ENCODE assay signal across 9 cellular contexts in the genomic region with DNA sequence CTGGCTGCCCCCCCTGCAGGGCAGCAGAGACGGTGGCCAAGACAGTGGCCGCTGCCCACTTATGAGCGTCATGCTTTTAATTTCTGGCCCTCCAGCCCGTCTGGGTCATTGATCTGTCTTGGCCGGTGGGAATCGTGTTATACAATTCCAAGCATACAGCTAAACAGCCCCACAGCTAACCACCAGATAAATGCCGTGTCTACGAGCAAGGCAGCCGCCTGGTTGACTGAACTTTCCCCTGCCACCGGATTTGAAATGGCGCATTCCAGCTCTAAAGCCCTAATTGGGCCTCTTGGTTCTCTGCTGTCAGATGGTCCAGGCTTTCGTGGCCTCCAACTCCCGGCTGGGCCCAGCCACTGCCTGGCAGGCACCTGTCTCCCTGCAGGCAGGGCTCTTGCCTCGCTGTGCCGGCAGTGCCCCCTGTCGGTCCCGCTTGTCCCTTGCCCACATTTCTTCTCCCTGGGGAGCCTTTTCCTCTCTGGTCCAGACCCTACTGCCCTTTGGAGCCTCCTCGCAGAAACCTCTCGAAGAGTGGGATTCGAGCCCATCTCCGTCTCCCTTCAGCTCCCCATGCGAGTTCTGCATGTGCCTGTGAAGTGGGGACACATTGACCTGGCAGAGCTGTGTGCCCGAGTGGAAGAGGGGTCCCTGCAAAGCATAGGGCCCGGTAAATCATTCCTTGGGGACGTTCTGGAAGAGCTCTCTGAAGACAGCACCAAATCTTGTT. TPM values are rescaled to one million over a fixed set of nuclear protein-coding genes. Genes with fewer than 3 reads are reported as not detected.
DNase-seq lines count a peak whose midpoint lies in the region; ATAC-seq, FAIRE-seq and TF ChIP-seq lines count a peak whose summit lies in the region.
"Had no signal": no experiment of that assay in that cellular context is flagged by ENCODE, and none has a peak within 500 bp of the region (broad histone marks: within the 10 kb centered on the region; RNA-seq: fewer than 3 reads in every experiment).

No MANE protein-coding gene starts in this region.

- POLR2A ChIA-PET in IMR-90 (lab: Charles Lee; ENCODE audit: unreplicated experiment) = no interaction called here
- POLR2A ChIA-PET in K562 (lab: Yijun Ruan, JAX) = no interaction called here

- WGBS in IMR-90 (ENCODE audit: extremely low coverage in 2 of 2, insufficient read length in 1 of 2), 2 experiments = 38% methylated on average over 22 of the region's 25 CpGs; no CpG with 5 or more reads in 1 of the 2 experiments
- WGBS in K562 (ENCODE audit: insufficient coverage, low coverage, missing lambda C conversion rate) = 3% methylated on average over 24 of the region's 25 CpGs
- 22% methylated on average over 14 of the region's 25 CpGs for WGBS in right lobe of liver (ENCODE audit: insufficient coverage, low coverage, low lambda C conversion rate, missing lambda C conversion rate)

- peak; percentile 20; the same call in 1 of the 2 replicates for TF ChIP-seq RAD21 in IMR-90 (IDR thresholded peaks at IDR 0.05; ENCODE audit: low read length)
- peak; percentile 29 to 83 for TF ChIP-seq RAD21 in K562 (CRISPR knock-in tag; conservative IDR thresholded peaks at IDR 0.05 in 1 of 2, IDR thresholded peaks at IDR 0.05 in 1 of 2)

- no peak for TF ChIP-seq POLR2A in IMR-90 (IDR thresholded peaks at IDR 0.05; ENCODE audit: low read depth, low read length)
- TF ChIP-seq POLR2A in K562 (conservative IDR thresholded peaks at IDR 0.05) = no peak
- TF ChIP-seq POLR2A in right lobe of liver (IDR thresholded peaks at IDR 0.05) = no peak

- no peak overlapping the region for H2AK9ac ChIP-seq in IMR-90 (replicated peaks; ENCODE audit: low read depth, low read length, poor library complexity)

- no peak for ATAC-seq in IMR-90 (ENCODE audit: low read depth)
- peak; percentile 94 for ATAC-seq in K562
- peak in 2 of 4 donors; percentile 29 to 59 for ATAC-seq in right lobe of liver
- no peak for ATAC-seq in GM21717 (IDR thresholded peaks at IDR 0.05; ENCODE audit: unreplicated experiment)

- CTCF ChIA-PET in IMR-90 (lab: Yijun Ruan, JAX) = interaction anchor here (0.6 kb wide), 1 partner anchor 25 kb away, joined by 3 read pairs; no protein-coding TSS in a partner anchor
- CTCF ChIA-PET in K562 (lab: Yijun Ruan, JAX; ENCODE audit: low intra/inter-chr PET ratio) = interaction anchor here (0.7 kb wide), 1 partner anchor 191 kb away, joined by 4 read pairs; no protein-coding TSS in a partner anchor

- H3K9me3 ChIP-seq in IMR-90 (ENCODE audit: control insufficient read depth, insufficient read depth, low read length) = no peaks in the 10 kb centered on the region; the same call in 1 of the 2 replicates
- H3K9me3 ChIP-seq in K562 (replicated peaks; ENCODE audit: control insufficient read depth, insufficient read depth, low read depth, low read length) = no peaks in the 10 kb centered on the region
- H3K9me3 ChIP-seq in right lobe of liver = no peaks in the 10 kb centered on the region

- H2BK15ac ChIP-seq in IMR-90 (ENCODE audit: low read depth, low read length) = no peak overlapping the region

- no peak overlapping the region for H3K18ac ChIP-seq in IMR-90 (ENCODE audit: low read depth, low read length)

- H2AFZ ChIP-seq in IMR-90 (replicated peaks; ENCODE audit: low read length, poor library complexity) (no peak overlapping the region), K562 (ENCODE audit: low read depth, low read length) (no peak overlapping the region)

- H4K8ac ChIP-seq in IMR-90 (ENCODE audit: low read depth in 2 of 2, low read length in 2 of 2) = no peak overlapping the region

- dilution Hi-C loops in IMR-90 (cut with HindIII; ENCODE audit: low sequenced_read_pairs, unreplicated experiment) = no loop called here

- TF ChIP-seq CTCF in IMR-90 (conservative IDR thresholded peaks at IDR 0.05; ENCODE audit: low read depth, low read length) (peak; percentile 39), K562 (IDR thresholded peaks at IDR 0.05 in 2 of 3, conservative IDR thresholded peaks at IDR 0.05 in 1 of 3; ENCODE audit: insufficient read depth in 2 of 3, low read depth in 1 of 3, low read length in 3 of 3) (peak; percentile 77 to 92 (median 86)), right lobe of liver (IDR thresholded peaks at IDR 0.05) (peak; percentile 18 to 59 (median 36))

- no TSS peak for BruUV-seq in IMR-90 (replicated peaks; lab: Mats Ljungman, UMichigan)
- no TSS peak for BruUV-seq in K562 (replicated peaks; lab: Mats Ljungman, UMichigan)

- FAIRE-seq in K562 (lab: Jason Lieb, UNC) (no peak), urothelium cell line (lab: Jason Lieb, UNC) (no peak)
- FAIRE-seq: A204.1 had no signal

- DNase-seq in DMS53 (lab: John Stamatoyannopoulos, UW) = peak; percentile 55
- DNase-seq in DMS53 treated with DMSO at 0.1 percent for 48 hours (lab: John Stamatoyannopoulos, UW; ENCODE audit: unreplicated experiment) = no peak
- DNase-seq in IMR-90 = peak; percentile 5
- peak; percentile 83 for DNase-seq in RPMI8226
- peak; percentile 80 to 82 (median 81) for DNase-seq in K562 (ENCODE audit: extremely low read depth in 1 of 4, low spot score in 3 of 4)
- DNase-seq in right lobe of liver = peak in 1 of 3 donors; percentile 44
- DNase-seq in urothelium cell line (ENCODE audit: low spot score) = peak; percentile 84

- H3K79me1 ChIP-seq in IMR-90 (ENCODE audit: low read depth in 1 of 2, low read length in 2 of 2) = no peaks in the 10 kb centered on the region

- H3K27ac ChIP-seq in IMR-90 (ENCODE audit: insufficient read depth, low read length) = no peak overlapping the region
- H3K27ac ChIP-seq in K562 (ENCODE audit: extremely low read depth, low read depth, low read length) = no peak overlapping the region
- no peak overlapping the region for H3K27ac ChIP-seq in right lobe of liver

- H4K5ac ChIP-seq in IMR-90 (ENCODE audit: low read depth, low read length) = no peak overlapping the region

- no peak overlapping the region for H3K4me3 ChIP-seq in IMR-90 (ENCODE audit: insufficient read depth, low read depth, low read length)
- H3K4me3 ChIP-seq in K562 = no peak overlapping the region
- no peak overlapping the region for H3K4me3 ChIP-seq in right lobe of liver

- H3K9ac ChIP-seq in IMR-90 (ENCODE audit: low read depth, low read length) = no peak overlapping the region
- no peak overlapping the region for H3K9ac ChIP-seq in K562 (ENCODE audit: insufficient read depth in 1 of 2, low read depth in 2 of 2, low read length in 2 of 2)

- H3K27me3 ChIP-seq in IMR-90 (ENCODE audit: control insufficient read depth, insufficient read depth, low read length) (peaks cover 55% of the 10 kb centered on the region), K562 (ENCODE audit: control insufficient read depth in 2 of 2, insufficient read depth in 2 of 2, low read length in 2 of 2) (peaks cover 20 to 64% of the 10 kb centered on the region in 2 experiments), right lobe of liver (peaks cover 0 to 6% of the 10 kb centered on the region in 2 donors)

- no peak overlapping the region for H3K4ac ChIP-seq in IMR-90 (ENCODE audit: low read depth, low read length)

- no peak overlapping the region for H3K23ac ChIP-seq in IMR-90 (ENCODE audit: low read depth, low read length)

- no peak overlapping the region for H3K4me2 ChIP-seq in IMR-90 (ENCODE audit: low read depth, low read length)
- H3K4me2 ChIP-seq in K562 (ENCODE audit: insufficient read depth, low read length) = no peak overlapping the region

- H3K4me1 ChIP-seq in IMR-90 (ENCODE audit: control insufficient read depth, insufficient read depth, low read length) (no peaks in the 10 kb centered on the region), K562 (replicated peaks in 1 of 2; ENCODE audit: control insufficient read depth in 2 of 2, insufficient read depth in 2 of 2, low read length in 2 of 2) (peaks cover 0 to 12% of the 10 kb centered on the region in 2 experiments; a peak in 2 of 5 replicates), right lobe of liver (no peaks in the 10 kb centered on the region)

- no peak overlapping the region for H2AK5ac ChIP-seq in IMR-90 (ENCODE audit: low read depth, low read length)

- no peak overlapping the region for H3K56ac ChIP-seq in IMR-90 (ENCODE audit: extremely low read depth, insufficient read depth, low read length)

- no peak for TF ChIP-seq EP300 in K562 (IDR thresholded peaks at IDR 0.05; ENCODE audit: low read length)

- H3K79me2 ChIP-seq in K562 (ENCODE audit: control insufficient read depth, insufficient read depth, low read length) = no peaks in the 10 kb centered on the region

- H3K9me1 ChIP-seq in IMR-90 (ENCODE audit: insufficient read depth, low read length) = no peaks in the 10 kb centered on the region
- H3K9me1 ChIP-seq in K562 (ENCODE audit: control insufficient read depth, insufficient read depth, low read length) = no peaks in the 10 kb centered on the region

- H4K91ac ChIP-seq in IMR-90 (ENCODE audit: insufficient read depth, low read depth, low read length) = no peak overlapping the region

- H2BK5ac ChIP-seq in IMR-90 (ENCODE audit: low read depth, low read length, poor library complexity, severe bottlenecking) = no peak overlapping the region

- no peaks in the 10 kb centered on the region for H4K20me1 ChIP-seq in IMR-90 (ENCODE audit: insufficient read depth, low read length)
- peaks cover 11% of the 10 kb centered on the region for H4K20me1 ChIP-seq in K562 (replicated peaks; ENCODE audit: control insufficient read depth, insufficient read depth, low read length)

- H2BK20ac ChIP-seq in IMR-90 (ENCODE audit: low read depth, low read length) = no peak overlapping the region

- H3K14ac ChIP-seq in IMR-90 (replicated peaks; ENCODE audit: low read depth, low read length) = no peak overlapping the region

- no peaks in the 10 kb centered on the region for H3K36me3 ChIP-seq in IMR-90 (ENCODE audit: control insufficient read depth, insufficient read depth, low read length)
- no peaks in the 10 kb centered on the region for H3K36me3 ChIP-seq in K562 (ENCODE audit: control insufficient read depth, insufficient read depth, low read length)
- no peaks in the 10 kb centered on the region for H3K36me3 ChIP-seq in right lobe of liver

- H2BK120ac ChIP-seq in IMR-90 (ENCODE audit: low read depth, low read length) = no peak overlapping the region

- in situ Hi-C loops in IMR-90 (cut with MboI; ENCODE audit: low sequenced_read_pairs) = no loop called here
- in situ Hi-C loops in K562 (cut with MboI) = no loop called here

- intact Hi-C loops in IMR-90 (cut with micrococcal nuclease) (no loop called here), K562 (cut with micrococcal nuclease) (loop anchor here (5.0 kb wide), 1 partner anchor 95 kb away; no protein-coding TSS in a partner anchor), right lobe of liver (cut with DNase I) (no loop called here)

RNA-seq across cellular contexts. Expression of a gene that starts 1.8 kb away (rescaled TPM):
- not detected in 2 replicates for total RNA-seq in IMR-90 (2012; rRNA removed)
- polyA plus RNA-seq in IMR-90 (2012; rRNA removed) = 0.09 TPM in 1 of 2 replicates, not detected in the other
- not detected in 2 replicates for polyA plus RNA-seq in IMR-90 (2012; cell fraction: cytosol; rRNA removed)
- 0.08 TPM in 1 of 2 replicates, not detected in the other for polyA plus RNA-seq in IMR-90 (2012; cell fraction: nucleus; rRNA removed; ENCODE audit: low replicate concordance)
- not detected in 2 replicates for total RNA-seq in K562 (2011; cell fraction: chromatin; rRNA removed; ENCODE audit: low replicate concordance)
- not detected in 2 replicates for total RNA-seq in K562 (2011; cell fraction: nucleolus; rRNA removed)
- total RNA-seq in K562 (2011; cell fraction: nucleoplasm; rRNA removed) = not detected in 2 replicates
- not detected in 2 replicates for total RNA-seq in K562 (2014; rRNA removed)
- total RNA-seq in K562 (2014; rRNA removed; fragmentation: Illumina TruSeq; extraction: Trizol) = not detected in 2 replicates
- total RNA-seq in K562 (2015; rRNA removed; fragmentation: Illumina TruSeq; extraction: Trizol) = not detected in 2 replicates
- total RNA-seq in K562 (2021) = not detected in 2 replicates
- polyA plus RNA-seq in K562 (2011; rRNA removed) = not detected in 2 replicates
- polyA plus RNA-seq in K562 (2011; cell fraction: cytosol; rRNA removed) = not detected in 2 replicates
- polyA plus RNA-seq in K562 (2011; cell fraction: nucleus; rRNA removed) = not detected in 2 replicates
- 0.09 and 0.25 TPM in 2 replicates for polyA plus RNA-seq in K562 (2012)
- polyA plus RNA-seq in K562 (2014; fragmentation: Illumina TruSeq; extraction: Trizol) = not detected in 2 replicates
- polyA plus RNA-seq in K562 (2014; fragmentation: Nextera tagmentation; extraction: Ambion mirVana) = not detected
- polyA plus RNA-seq in K562 (2014; rRNA removed) = not detected in 2 replicates
- not detected in 2 replicates for polyA minus RNA-seq in K562 (2011; rRNA and poly(A)+ RNA removed)
- not detected in 2 replicates for polyA minus RNA-seq in K562 (2011; cell fraction: cytosol; rRNA and poly(A)+ RNA removed)
- not detected in 2 replicates for polyA minus RNA-seq in K562 (2011; cell fraction: nucleus; rRNA and poly(A)+ RNA removed)
- not detected for total RNA-seq in right lobe of liver
